Comparison of ENCODE assay signal across 1 cellular context in genomic region chr16:21501869-21502667, GRCh38.
TF ChIP-seq lines count a peak whose summit lies in the region.

No MANE protein-coding gene starts in this region.

TF ChIP-seq in HepG2, 621 proteins besides CTCF, POLR2A, EP300 and RAD21 (continued from another document and continues in another):
- TF ChIP-seq LCORL (IDR thresholded peaks at IDR 0.05) (no peak), LCORL (CRISPR knock-in tag; IDR thresholded peaks at IDR 0.05) (peak; percentile 60), NR3C1 (CRISPR knock-in tag; IDR thresholded peaks at IDR 0.05) (no peak), ZNF343 (CRISPR knock-in tag; IDR thresholded peaks at IDR 0.05) (peak; percentile 95; the same call in 1 of the 2 replicates), MAF1 (CRISPR knock-in tag; IDR thresholded peaks at IDR 0.05; ENCODE audit: borderline replicate concordance) (peak; percentile 97; the same call in 1 of the 2 replicates), SMYD3 (CRISPR knock-in tag; IDR thresholded peaks at IDR 0.05) (peak; percentile 87; the same call in 1 of the 2 replicates), MIER2 (CRISPR knock-in tag; IDR thresholded peaks at IDR 0.05) (peak; percentile 63), PHB2 (IDR thresholded peaks at IDR 0.05; ENCODE audit: partially characterized antibody) (no peak), ZFP1 (CRISPR knock-in tag; IDR thresholded peaks at IDR 0.05) (peak; percentile 58; the same call in 1 of the 2 replicates), CEBPB (IDR thresholded peaks at IDR 0.05; ENCODE audit: borderline replicate concordance, low read depth, low read length) (no peak), TSC22D2 (CRISPR knock-in tag; IDR thresholded peaks at IDR 0.05; ENCODE audit: borderline replicate concordance) (peak; percentile 86; the same call in 1 of the 2 replicates), STAT6 (CRISPR knock-in tag; IDR thresholded peaks at IDR 0.05; ENCODE audit: borderline replicate concordance) (no peak), PAX8 (CRISPR knock-in tag; IDR thresholded peaks at IDR 0.05; ENCODE audit: borderline replicate concordance) (peak; percentile 84; the same call in 1 of the 2 replicates), ZNF160 (CRISPR knock-in tag; IDR thresholded peaks at IDR 0.05) (peak; percentile 82), XRCC5 (optimal IDR thresholded peaks at IDR 0.05; ENCODE audit: low read length) (no peak), SNRNP70 (IDR thresholded peaks at IDR 0.05; ENCODE audit: low read depth, low read length) (no peak), ZFY (CRISPR knock-in tag; IDR thresholded peaks at IDR 0.05) (peak; percentile 93), KIAA2018 (CRISPR knock-in tag; IDR thresholded peaks at IDR 0.05; ENCODE audit: borderline replicate concordance) (no peak), TFDP1 (CRISPR knock-in tag; IDR thresholded peaks at IDR 0.05; ENCODE audit: borderline replicate concordance) (peak; percentile 96), ZNF557 (CRISPR knock-in tag; IDR thresholded peaks at IDR 0.05) (peak; percentile 95; the same call in 1 of the 2 replicates), ZNF3 (CRISPR knock-in tag; IDR thresholded peaks at IDR 0.05) (no peak), ZBTB21 (CRISPR knock-in tag; IDR thresholded peaks at IDR 0.05) (peak; percentile 34; the same call in 1 of the 2 replicates), RBM22 (optimal IDR thresholded peaks at IDR 0.05; ENCODE audit: low read length) (peak; percentile 73), DMAP1 (CRISPR knock-in tag; IDR thresholded peaks at IDR 0.05) (peak; percentile 94), MTA1 (CRISPR knock-in tag; IDR thresholded peaks at IDR 0.05; ENCODE audit: borderline replicate concordance) (peak; percentile 84; the same call in 1 of the 2 replicates), ZFP37 (CRISPR knock-in tag; IDR thresholded peaks at IDR 0.05; ENCODE audit: borderline replicate concordance) (peak; percentile 98), MED8 (CRISPR knock-in tag; IDR thresholded peaks at IDR 0.05; ENCODE audit: insufficient replicate concordance) (no peak), SMARCE1 (IDR thresholded peaks at IDR 0.05; ENCODE audit: borderline replicate concordance) (no peak), HINFP (CRISPR knock-in tag; IDR thresholded peaks at IDR 0.05; ENCODE audit: low read depth) (no peak; the same call in none of the 2 replicates), ATF5 (CRISPR knock-in tag; IDR thresholded peaks at IDR 0.05; ENCODE audit: low read depth) (no peak), ZNF713 (CRISPR knock-in tag; IDR thresholded peaks at IDR 0.05) (peak; percentile 85), ZNF740 (CRISPR knock-in tag; IDR thresholded peaks at IDR 0.05) (peak; percentile 76), ZNF34 (CRISPR knock-in tag; IDR thresholded peaks at IDR 0.05; ENCODE audit: borderline replicate concordance) (no peak), PLRG1 (conservative IDR thresholded peaks at IDR 0.05) (no peak), MAX (IDR thresholded peaks at IDR 0.05) (peak; percentile 92), CCAR2 (optimal IDR thresholded peaks at IDR 0.05; ENCODE audit: low read depth, low read length) (no peak), ZNF850 (CRISPR knock-in tag; conservative IDR thresholded peaks at IDR 0.05) (0 out of 2 replicates have a peak, but pooled peaks have one; percentile 85), ZNF367 (CRISPR knock-in tag; IDR thresholded peaks at IDR 0.05; ENCODE audit: borderline replicate concordance) (peak; percentile 96; the same call in 1 of the 2 replicates), NCOA1 (CRISPR knock-in tag; IDR thresholded peaks at IDR 0.05) (no peak), NFATC3 (CRISPR knock-in tag; IDR thresholded peaks at IDR 0.05) (peak; percentile 93; the same call in 1 of the 2 replicates), CREBL2 (CRISPR knock-in tag; IDR thresholded peaks at IDR 0.05; ENCODE audit: borderline replicate concordance) (peak; percentile 95), CREB3 (CRISPR knock-in tag; IDR thresholded peaks at IDR 0.05) (peak; percentile 94), ZNF576 (CRISPR knock-in tag; IDR thresholded peaks at IDR 0.05) (no peak), ZNF691 (CRISPR knock-in tag; IDR thresholded peaks at IDR 0.05; ENCODE audit: borderline replicate concordance, low read depth) (peak; percentile 92; the same call in 1 of the 2 replicates), HNRNPUL1 (IDR thresholded peaks at IDR 0.05; ENCODE audit: low read depth, low read length) (no peak; the same call in 1 of the 2 replicates), U2AF1 (optimal IDR thresholded peaks at IDR 0.05; ENCODE audit: low read depth, low read length) (no peak), ZNF235 (CRISPR knock-in tag; IDR thresholded peaks at IDR 0.05; ENCODE audit: borderline replicate concordance) (peak; percentile 97), GATAD1 (CRISPR knock-in tag; IDR thresholded peaks at IDR 0.05) (peak; percentile 88), ZNF484 (CRISPR knock-in tag; IDR thresholded peaks at IDR 0.05; ENCODE audit: borderline replicate concordance, low read depth) (0 out of 2 replicates have a peak, but pooled peaks have one; percentile 80), PHF8 (CRISPR knock-in tag; IDR thresholded peaks at IDR 0.05) (peak; percentile 91), TCF7L2 (IDR thresholded peaks at IDR 0.05; ENCODE audit: low read depth, low read length) (no peak), RAD51 (IDR thresholded peaks at IDR 0.05; ENCODE audit: borderline replicate concordance) (no peak)
